ENCODE assay signal across 9 cellular contexts in genomic region chrX:154018518-154019060, GRCh38. TPM values are rescaled to one million over a fixed set of nuclear protein-coding genes. Genes with fewer than 3 reads are reported as not detected.
DNase-seq lines count a peak whose midpoint lies in the region; ATAC-seq and TF ChIP-seq lines count a peak whose summit lies in the region.
"Had no signal": no experiment of that assay in that cellular context is flagged by ENCODE, and none has a peak within 500 bp of the region (broad histone marks: within the 10 kb centered on the region; RNA-seq: fewer than 3 reads in every experiment).

No MANE protein-coding gene starts in this region.

- H3K27ac Mint-ChIP-seq in activated CD4-positive, alpha-beta T cell treated with anti-CD3 and anti-CD28 coated beads, Interleukin-2, amount 10 ng/mL, durations not matched to agents 7 days and 5 days = peak overlapping the region; percentile 90
- H3K27ac Mint-ChIP-seq in activated naive CD4-positive, alpha-beta T cell treated with anti-CD3 and anti-CD28 coated beads, Interleukin-2, amount 50 U/mL, for 72 hours = peak overlapping the region; percentile 92 to 98

- CTCF ChIA-PET in activated CD4-positive, alpha-beta T cell treated with anti-CD3 and anti-CD28 coated beads, Interleukin-2, amount 10 ng/mL, durations not matched to agents 7 days and 5 days (lab: Charles Lee) = interaction anchor here (1.0 to 1.4 kb wide), 4 partner anchors 8 to 47 kb away, joined by 3 to 4 read pairs (median 3); partner anchors contain the start of gene HCFC1

- no peaks in the 10 kb centered on the region for H3K9me3 ChIP-seq in thoracic aorta

- no peak for DNase-seq in activated CD4-positive, alpha-beta T cell treated with anti-CD3 and anti-CD28 coated beads, Interleukin-2, amount 10 ng/mL, durations not matched to agents 7 days and 5 days
- no peak for DNase-seq in activated CD4-positive, alpha-beta T cell treated with anti-CD3 and anti-CD28 coated beads, Interleukin-2, amount 50 U/mL, for 48 hours
- DNase-seq in activated naive CD4-positive, alpha-beta T cell treated with anti-CD3 and anti-CD28 coated beads, Interleukin-2, amount 50 U/mL, for 72 hours (ENCODE audit: low spot score in 2 of 2) = no peak
- DNase-seq in thoracic aorta (ENCODE audit: low spot score) (no peak), NCI-H82 (lab: John Stamatoyannopoulos, UW) (no peak), RKO (ENCODE audit: low spot score) (no peak)
- DNase-seq: NCI-H1105 had no signal

- H3K27me3 ChIP-seq in layer of hippocampus (ENCODE audit: control insufficient read depth, insufficient read depth, low read length) (no peaks in the 10 kb centered on the region), thoracic aorta (replicated peaks; ENCODE audit: insufficient read depth) (no peaks in the 10 kb centered on the region)

- H3K4me3 ChIP-seq in thoracic aorta = peak overlapping the region; percentile 74

- H3K9me3 Mint-ChIP-seq in activated CD4-positive, alpha-beta T cell treated with anti-CD3 and anti-CD28 coated beads, Interleukin-2, amount 10 ng/mL, durations not matched to agents 7 days and 5 days = no peaks in the 10 kb centered on the region
- H3K9me3 Mint-ChIP-seq in activated naive CD4-positive, alpha-beta T cell treated with anti-CD3 and anti-CD28 coated beads, Interleukin-2, amount 50 U/mL, for 72 hours = no peaks in the 10 kb centered on the region

- H3K4me1 ChIP-seq in thoracic aorta (ENCODE audit: control insufficient read depth in 1 of 2, low read depth in 2 of 2) = peaks cover 0 to 18% of the 10 kb centered on the region in 2 donors

- H3K27ac ChIP-seq in layer of hippocampus (ENCODE audit: low read depth, low read length) (peak overlapping the region; percentile 62), thoracic aorta (peak overlapping the region; percentile 56 to 76)

- H3K4me1 Mint-ChIP-seq in activated CD4-positive, alpha-beta T cell treated with anti-CD3 and anti-CD28 coated beads, Interleukin-2, amount 10 ng/mL, durations not matched to agents 7 days and 5 days = peaks cover 29% of the 10 kb centered on the region

- POLR2A ChIA-PET in activated CD4-positive, alpha-beta T cell treated with anti-CD3 and anti-CD28 coated beads, Interleukin-2, amount 10 ng/mL, durations not matched to agents 7 days and 5 days (lab: Charles Lee) = no interaction called here

- H3K36me3 Mint-ChIP-seq in activated CD4-positive, alpha-beta T cell treated with anti-CD3 and anti-CD28 coated beads, Interleukin-2, amount 10 ng/mL, durations not matched to agents 7 days and 5 days (ENCODE audit: low read depth) = peaks cover 20% of the 10 kb centered on the region
- H3K36me3 Mint-ChIP-seq in activated naive CD4-positive, alpha-beta T cell treated with anti-CD3 and anti-CD28 coated beads, Interleukin-2, amount 50 U/mL, for 72 hours = peaks cover 0 to 5% of the 10 kb centered on the region in 2 donors

- ATAC-seq in activated naive CD4-positive, alpha-beta T cell treated with anti-CD3 and anti-CD28 coated beads, Interleukin-2, amount 50 U/mL, for 72 hours = no peak
- no peak for ATAC-seq in thoracic aorta (ENCODE audit: insufficient number of reproducible peaks, low FRiP score, low read depth)
- ATAC-seq in GM21515 (IDR thresholded peaks at IDR 0.05; ENCODE audit: unreplicated experiment) = no peak

- H3K4me3 Mint-ChIP-seq in activated CD4-positive, alpha-beta T cell treated with anti-CD3 and anti-CD28 coated beads, Interleukin-2, amount 10 ng/mL, durations not matched to agents 7 days and 5 days = peak overlapping the region; percentile 86

- TF ChIP-seq CTCF in thoracic aorta (IDR thresholded peaks at IDR 0.05) = no peak

- H3K36me3 ChIP-seq in thoracic aorta = no peaks in the 10 kb centered on the region

- H3K27me3 Mint-ChIP-seq in activated CD4-positive, alpha-beta T cell treated with anti-CD3 and anti-CD28 coated beads, Interleukin-2, amount 10 ng/mL, durations not matched to agents 7 days and 5 days = no peaks in the 10 kb centered on the region

RNA-seq across cellular contexts. Expression of gene IRAK1, which starts 1.1 kb away (rescaled TPM):
- total RNA-seq in activated CD4-positive, alpha-beta T cell treated with anti-CD3 and anti-CD28 coated beads, Interleukin-2, amount 10 ng/mL, durations not matched to agents 7 days and 5 days = 100 to 1,000 TPM; 107 to 112 TPM
- total RNA-seq in activated naive CD4-positive, alpha-beta T cell treated with anti-CD3 and anti-CD28 coated beads, Interleukin-2, amount 50 U/mL, for 72 hours = 100 to 1,000 TPM; 104 to 123 TPM
- total RNA-seq in thoracic aorta = 10 to 100 TPM; 71.0 to 83.9 TPM

RNA-seq across cellular contexts. Expression of gene TMEM187, which starts 46.0 kb away (rescaled TPM):
- 1 to 10 TPM; 7.9 to 8.5 TPM for total RNA-seq in activated CD4-positive, alpha-beta T cell treated with anti-CD3 and anti-CD28 coated beads, Interleukin-2, amount 10 ng/mL, durations not matched to agents 7 days and 5 days
- total RNA-seq in activated naive CD4-positive, alpha-beta T cell treated with anti-CD3 and anti-CD28 coated beads, Interleukin-2, amount 50 U/mL, for 72 hours = 1 to 10 TPM; 5.1 to 6.4 TPM
- 10 to 100 TPM in 1 of 2 donors, under 1 TPM in 1; 0.78 to 23.4 TPM for total RNA-seq in thoracic aorta

RNA-seq across cellular contexts. Expression of gene HCFC1, which starts 47.0 kb away (rescaled TPM):
- 100 to 1,000 TPM; 116 to 121 TPM for total RNA-seq in activated CD4-positive, alpha-beta T cell treated with anti-CD3 and anti-CD28 coated beads, Interleukin-2, amount 10 ng/mL, durations not matched to agents 7 days and 5 days
- 100 to 1,000 TPM in 1 of 2 donors, 10 to 100 TPM in 1; 95.9 to 102 TPM for total RNA-seq in activated naive CD4-positive, alpha-beta T cell treated with anti-CD3 and anti-CD28 coated beads, Interleukin-2, amount 50 U/mL, for 72 hours
- 10 to 100 TPM; 51.6 to 58.9 TPM for total RNA-seq in thoracic aorta
